Comparison of ENCODE assay signal across 1 cellular context in the genomic region with DNA sequence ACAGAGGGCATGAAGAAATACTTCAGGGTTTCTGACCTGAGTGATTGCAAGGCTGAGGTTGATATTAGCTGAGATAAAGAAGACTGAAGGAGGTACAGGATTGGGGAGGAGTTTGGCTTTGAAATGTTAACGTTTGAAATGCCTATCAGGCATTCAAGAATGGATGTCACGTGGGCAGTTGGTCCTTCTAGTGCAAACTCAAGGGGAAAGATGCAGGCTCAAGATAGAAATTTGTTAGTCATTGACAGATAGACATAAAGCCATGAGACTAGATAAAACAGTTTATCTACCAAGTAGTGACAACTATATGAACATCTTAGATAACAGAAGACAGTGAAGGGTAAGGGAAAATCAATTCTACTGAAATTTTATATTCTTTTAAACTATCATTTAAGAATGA.
TF ChIP-seq lines count a peak whose summit lies in the region.

No MANE protein-coding gene starts in this region.

TF ChIP-seq in HepG2, 621 proteins besides CTCF, POLR2A, EP300 and RAD21 (continued from another document):
- TF ChIP-seq, protein P1, sequence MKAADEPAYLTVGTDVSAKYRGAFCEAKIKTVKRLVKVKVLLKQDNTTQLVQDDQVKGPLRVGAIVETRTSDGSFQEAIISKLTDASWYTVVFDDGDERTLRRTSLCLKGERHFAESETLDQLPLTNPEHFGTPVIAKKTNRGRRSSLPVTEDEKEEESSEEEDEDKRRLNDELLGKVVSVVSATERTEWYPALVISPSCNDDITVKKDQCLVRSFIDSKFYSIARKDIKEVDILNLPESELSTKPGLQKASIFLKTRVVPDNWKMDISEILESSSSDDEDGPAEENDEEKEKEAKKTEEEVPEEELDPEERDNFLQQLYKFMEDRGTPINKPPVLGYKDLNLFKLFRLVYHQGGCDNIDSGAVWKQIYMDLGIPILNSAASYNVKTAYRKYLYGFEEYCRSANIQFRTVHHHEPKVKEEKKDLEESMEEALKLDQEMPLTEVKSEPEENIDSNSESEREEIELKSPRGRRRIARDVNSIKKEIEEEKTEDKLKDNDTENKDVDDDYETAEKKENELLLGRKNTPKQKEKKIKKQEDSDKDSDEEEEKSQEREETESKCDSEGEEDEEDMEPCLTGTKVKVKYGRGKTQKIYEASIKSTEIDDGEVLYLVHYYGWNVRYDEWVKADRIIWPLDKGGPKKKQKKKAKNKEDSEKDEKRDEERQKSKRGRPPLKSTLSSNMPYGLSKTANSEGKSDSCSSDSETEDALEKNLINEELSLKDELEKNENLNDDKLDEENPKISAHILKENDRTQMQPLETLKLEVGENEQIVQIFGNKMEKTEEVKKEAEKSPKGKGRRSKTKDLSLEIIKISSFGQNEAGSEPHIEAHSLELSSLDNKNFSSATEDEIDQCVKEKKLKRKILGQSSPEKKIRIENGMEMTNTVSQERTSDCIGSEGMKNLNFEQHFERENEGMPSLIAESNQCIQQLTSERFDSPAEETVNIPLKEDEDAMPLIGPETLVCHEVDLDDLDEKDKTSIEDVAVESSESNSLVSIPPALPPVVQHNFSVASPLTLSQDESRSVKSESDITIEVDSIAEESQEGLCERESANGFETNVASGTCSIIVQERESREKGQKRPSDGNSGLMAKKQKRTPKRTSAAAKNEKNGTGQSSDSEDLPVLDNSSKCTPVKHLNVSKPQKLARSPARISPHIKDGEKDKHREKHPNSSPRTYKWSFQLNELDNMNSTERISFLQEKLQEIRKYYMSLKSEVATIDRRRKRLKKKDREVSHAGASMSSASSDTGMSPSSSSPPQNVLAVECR (CRISPR knock-in tag; IDR thresholded peaks at IDR 0.05; ENCODE audit: borderline replicate concordance): no peak
- no peak for TF ChIP-seq SP4 (CRISPR knock-in tag; IDR thresholded peaks at IDR 0.05)
- TF ChIP-seq NPAS2 (CRISPR knock-in tag; IDR thresholded peaks at IDR 0.05; ENCODE audit: borderline replicate concordance): no peak
- TF ChIP-seq YEATS4 (CRISPR knock-in tag; IDR thresholded peaks at IDR 0.05; ENCODE audit: borderline replicate concordance): no peak
- TF ChIP-seq ZNF180 (CRISPR knock-in tag; IDR thresholded peaks at IDR 0.05; ENCODE audit: borderline replicate concordance, low read depth): no peak
